In genomic region chr16:2829501-2830354, GRCh38 we compare ENCODE assay signal across 13 cellular contexts. TPM values are rescaled to one million over a fixed set of nuclear protein-coding genes. Genes with fewer than 3 reads are reported as not detected.
DNase-seq lines count a peak whose midpoint lies in the region; ATAC-seq, FAIRE-seq and TF ChIP-seq lines count a peak whose summit lies in the region.
"Had no signal": no experiment of that assay in that cellular context is flagged by ENCODE, and none has a peak within 500 bp of the region (broad histone marks: within the 10 kb centered on the region; RNA-seq: fewer than 3 reads in every experiment).

Gene ZG16B (plus strand): TSS chr16:2830303. CDS start chr16:2830442, 139 bp downstream.

- no peak within 1 kb of the TSS for H3K4ac ChIP-seq in mesenchymal stem cell (ENCODE audit: low read depth in 1 of 2, low read length in 2 of 2)

- POLR2A ChIA-PET in AG04450 (lab: Yijun Ruan, JAX) (no interaction called here), HEK293 (lab: Yijun Ruan, JAX) (interaction anchor here (0.6 kb wide), 1 partner anchor 1549 kb away, joined by 4 read pairs; no protein-coding TSS in a partner anchor)

- H3K4me1 ChIP-seq in HEK293 (ENCODE audit: control insufficient read depth, insufficient read depth, low read length): no peaks in the 10 kb centered on the region
- peaks cover 4% of the 10 kb centered on the region for H3K4me1 ChIP-seq in astrocyte (ENCODE audit: insufficient read depth, low read length)
- H3K4me1 ChIP-seq in mesenchymal stem cell (ENCODE audit: control insufficient read depth, insufficient read depth, low read depth, low read length): no peaks in the 10 kb centered on the region

- no peak for FAIRE-seq in astrocyte (lab: Jason Lieb, UNC)

- peaks cover 18% of the 10 kb centered on the region for H3K27me3 ChIP-seq in AG04450 (ENCODE audit: control insufficient read depth, insufficient read depth, low read length)
- peaks cover 3% of the 10 kb centered on the region for H3K27me3 ChIP-seq in astrocyte (ENCODE audit: insufficient read depth, low read length)
- peaks cover 8 to 78% of the 10 kb centered on the region in 2 experiments for H3K27me3 ChIP-seq in mesenchymal stem cell (ENCODE audit: control insufficient read depth in 1 of 2, insufficient read depth in 1 of 2, low read length in 2 of 2)

- peak within 1 kb of the TSS in 1 of 2 experiments; percentile 41 for H2BK12ac ChIP-seq in mesenchymal stem cell (ENCODE audit: low read length in 2 of 2)

- ATAC-seq in HG03045 (IDR thresholded peaks at IDR 0.05; ENCODE audit: unreplicated experiment) (no peak), GM19328 (IDR thresholded peaks at IDR 0.05; ENCODE audit: unreplicated experiment) (no peak)
- ATAC-seq: T-helper 17 cell had no signal

- peak within 1 kb of the TSS; percentile 26 for H2AFZ ChIP-seq in astrocyte (ENCODE audit: low read depth, low read length)
- no peak within 1 kb of the TSS for H2AFZ ChIP-seq in mesenchymal stem cell (ENCODE audit: low read depth, low read length)

- H4K8ac ChIP-seq in mesenchymal stem cell (ENCODE audit: low read length): peak within 1 kb of the TSS; percentile 76

- H4K20me1 ChIP-seq in astrocyte (ENCODE audit: insufficient read depth, low read length): no peaks in the 10 kb centered on the region

- peaks cover 2% of the 10 kb centered on the region for H3K9me3 Mint-ChIP-seq in astrocyte (ENCODE audit: unreplicated experiment)

- TF ChIP-seq CTCF in AG04450 (IDR thresholded peaks at IDR 0.05; ENCODE audit: low read depth, low read length) (no peak), HEK293 (tag by site-specific recombination; IDR thresholded peaks at IDR 0.05) (no peak), astrocyte (IDR thresholded peaks at IDR 0.05; ENCODE audit: insufficient read depth, low read depth, low read length) (no peak)

- H3K79me1 ChIP-seq in mesenchymal stem cell (replicated peaks; ENCODE audit: low read length, poor library complexity, severe bottlenecking): no peaks in the 10 kb centered on the region

- H3K79me2 ChIP-seq in astrocyte (ENCODE audit: insufficient read depth, low read length): no peaks in the 10 kb centered on the region

- H3K9me3 ChIP-seq in AG04450 (ENCODE audit: control insufficient read depth, insufficient read depth, low read length) (no peaks in the 10 kb centered on the region; the same call in 1 of the 2 replicates), HEK293 (ENCODE audit: control insufficient read depth, insufficient read depth, low read depth, low read length) (no peaks in the 10 kb centered on the region), astrocyte (ENCODE audit: insufficient read depth, low read depth, low read length) (no peaks in the 10 kb centered on the region), mesenchymal stem cell (ENCODE audit: control insufficient read depth, low read length) (no peaks in the 10 kb centered on the region)

- CTCF ChIA-PET in AG04450 (lab: Charles Lee): interaction anchor here (0.7 kb wide), 1 partner anchor 98 kb away, joined by 3 read pairs; no protein-coding TSS in a partner anchor
- CTCF ChIA-PET in HEK293 (lab: Yijun Ruan, JAX): interaction anchor here (1.5 kb wide), 1 partner anchor 9 kb away, joined by 6 read pairs; no protein-coding TSS in a partner anchor

- no peak within 1 kb of the TSS for H3K14ac ChIP-seq in mesenchymal stem cell (ENCODE audit: low read length in 2 of 2)

- H3K27me3 Mint-ChIP-seq in astrocyte (ENCODE audit: low read depth, unreplicated experiment): peaks cover 8% of the 10 kb centered on the region

- 76% methylated on average over 32 of the region's 32 CpGs for WGBS in mesenchymal stem cell

- H3K4me2 ChIP-seq in astrocyte (ENCODE audit: low read length) (no peak within 1 kb of the TSS), mesenchymal stem cell (ENCODE audit: low read length, poor library complexity, severe bottlenecking) (no peak within 1 kb of the TSS)

- H3K27ac Mint-ChIP-seq in astrocyte (ENCODE audit: unreplicated experiment): no peak within 1 kb of the TSS
- H3K27ac Mint-ChIP-seq: T-helper 17 cell had no signal

- no peak within 1 kb of the TSS for H3K9ac ChIP-seq in astrocyte (ENCODE audit: low read length)
- H3K9ac ChIP-seq in mesenchymal stem cell (ENCODE audit: low read length): no peak within 1 kb of the TSS

- no peak within 1 kb of the TSS for H3K18ac ChIP-seq in mesenchymal stem cell (ENCODE audit: low read depth in 1 of 2, low read length in 2 of 2)

- H2BK15ac ChIP-seq in mesenchymal stem cell (ENCODE audit: low read depth, poor library complexity, severe bottlenecking): no peak within 1 kb of the TSS

- H2BK120ac ChIP-seq in mesenchymal stem cell (ENCODE audit: low read depth, low read length): no peak within 1 kb of the TSS

- H3K23ac ChIP-seq in mesenchymal stem cell (ENCODE audit: low read length in 2 of 2): no peak within 1 kb of the TSS

- H3K36me3 ChIP-seq in HEK293 (ENCODE audit: control insufficient read depth in 2 of 2, insufficient read depth in 1 of 2, low read length in 2 of 2) (no peaks in the 10 kb centered on the region), astrocyte (ENCODE audit: insufficient read depth, low read length) (no peaks in the 10 kb centered on the region), mesenchymal stem cell (ENCODE audit: control insufficient read depth in 1 of 2, insufficient read depth in 2 of 2, low read depth in 1 of 2, low read length in 2 of 2) (no peaks in the 10 kb centered on the region)

- no peak within 1 kb of the TSS for H3K4me3 Mint-ChIP-seq in astrocyte (ENCODE audit: unreplicated experiment)
- H3K4me3 Mint-ChIP-seq: brain, T-helper 17 cell had no signal

- DNase-seq in AG04450 (ENCODE audit: low read depth, low spot score) (no peak), astrocyte (ENCODE audit: low read depth) (no peak), mesenchymal stem cell (peak; percentile 10), LoVo (ENCODE audit: low spot score) (no peak), NCI-H69 (lab: John Stamatoyannopoulos, UW) (no peak)
- DNase-seq: occipital lobe; stimulated activated CD4-positive, alpha-beta T cell treated with anti-CD3 and anti-CD28 coated beads, Interleukin-2, amount 100 ng/mL, for 24 hours; T-helper 17 cell had no signal

- H2AK5ac ChIP-seq in mesenchymal stem cell (ENCODE audit: low read length, severe bottlenecking): no peak within 1 kb of the TSS

- peaks cover 9% of the 10 kb centered on the region for H3K4me1 Mint-ChIP-seq in astrocyte (ENCODE audit: low read depth, unreplicated experiment)
- H3K4me1 Mint-ChIP-seq: brain had no signal

- peaks cover 1% of the 10 kb centered on the region for H3K36me3 Mint-ChIP-seq in astrocyte (ENCODE audit: low read depth, unreplicated experiment)
- H3K36me3 Mint-ChIP-seq: brain had no signal

- H3K27ac ChIP-seq in AG04450 (ENCODE audit: low read depth, low read length) (peak within 1 kb of the TSS; percentile 11), HEK293 (ENCODE audit: extremely low read depth, low read depth, low read length) (no peak within 1 kb of the TSS), astrocyte (ENCODE audit: low read depth, low read length) (no peak within 1 kb of the TSS), mesenchymal stem cell (ENCODE audit: low read length, poor library complexity, severe bottlenecking) (no peak within 1 kb of the TSS)
- H3K27ac ChIP-seq: HL-60 had no signal

- H2BK5ac ChIP-seq in mesenchymal stem cell (ENCODE audit: low read depth, low read length, poor library complexity, severe bottlenecking): no peak within 1 kb of the TSS

- H4K91ac ChIP-seq in mesenchymal stem cell (ENCODE audit: low read length): peak within 1 kb of the TSS; percentile 34

- H3K4me3 ChIP-seq in AG04450 (ENCODE audit: low read depth, low read length) (no peak within 1 kb of the TSS), HEK293 (ENCODE audit: low read depth, low read length) (no peak within 1 kb of the TSS), astrocyte (ENCODE audit: insufficient read depth, low read depth, low read length) (no peak within 1 kb of the TSS), mesenchymal stem cell (ENCODE audit: insufficient read depth in 1 of 2, low read depth in 1 of 2, low read length in 2 of 2) (no peak within 1 kb of the TSS)

TF ChIP-seq in HEK293, 187 proteins besides CTCF, POLR2A, EP300 and RAD21:
- 0 out of 2 replicates have a peak, but pooled peaks have one; percentile 10 for TF ChIP-seq ZFHX2 (tag by site-specific recombination; conservative IDR thresholded peaks at IDR 0.05)
- no peak for TF ChIP-seq ZNF2 (tag by site-specific recombination; IDR thresholded peaks at IDR 0.05)

RNA-seq across cellular contexts. Expression of gene ZG16B, which starts in this region (rescaled TPM):
- polyA plus RNA-seq in AG04450 (2011; rRNA removed): 0.40 and 0.48 TPM in 2 replicates
- polyA minus RNA-seq in AG04450 (2011; rRNA and poly(A)+ RNA removed): not detected in 2 replicates
- total RNA-seq in astrocyte: not detected in 2 replicates
- polyA plus RNA-seq in mesenchymal stem cell (2013, experiment 1 of 2): 2.2 TPM
- polyA plus RNA-seq in mesenchymal stem cell (2013, experiment 2 of 2): 2.3 TPM
- total RNA-seq: T-helper 17 cell had no signal
